Comparison of ENCODE assay signal across 8 cellular contexts in the genomic region with DNA sequence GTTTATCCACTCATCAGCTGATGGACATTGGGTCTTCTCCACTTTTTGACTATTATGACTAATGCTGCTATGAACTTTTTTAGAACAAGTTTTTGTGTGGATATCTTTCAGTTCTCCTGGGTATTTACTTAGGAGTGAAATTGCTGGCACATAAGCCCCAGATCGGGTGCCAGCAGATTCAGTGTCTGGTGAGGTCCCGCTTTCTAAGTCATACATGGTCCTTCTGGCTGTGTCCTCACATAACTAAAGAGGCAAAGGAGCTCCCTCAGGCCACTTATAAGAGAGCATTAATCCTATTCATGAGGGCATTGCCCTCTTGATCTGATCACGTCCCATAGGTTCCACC. TPM values are rescaled to one million over a fixed set of nuclear protein-coding genes. Genes with fewer than 3 reads are reported as not detected.
DNase-seq lines count a peak whose midpoint lies in the region; ATAC-seq and TF ChIP-seq lines count a peak whose summit lies in the region.

No MANE protein-coding gene starts in this region.

- H3K4me1 ChIP-seq in left lung (peaks cover 8 to 11% of the 10 kb centered on the region in 2 donors), transverse colon (peaks cover 5 to 14% (median 8%) of the 10 kb centered on the region in 4 donors)

- H3K27ac ChIP-seq in left lung (peak overlapping the region; percentile 81 to 83), transverse colon (peak overlapping the region; percentile 77 to 86 (median 85))

- in situ Hi-C loops in transverse colon (cut with MboI; ENCODE audit: low pct_ligation_motif_present in 1 of 4, low pct_unique_long_range_greater_than_20kb in 1 of 4, low sequenced_read_pairs in 3 of 4): no loop called here

- no peak for ATAC-seq in activated T-cell treated with anti-CD3 and anti-CD28 coated beads, Interleukin-2, amount 50 U/mL, for 72 hours (replicated peaks in 1 of 2)
- ATAC-seq in activated naive CD4-positive, alpha-beta T cell treated with anti-CD3 and anti-CD28 coated beads, Interleukin-2, amount 50 U/mL, for 72 hours: no peak
- ATAC-seq in left lung (no peak), HG03342 (IDR thresholded peaks at IDR 0.05; ENCODE audit: unreplicated experiment) (no peak), GM18868 (IDR thresholded peaks at IDR 0.05; ENCODE audit: unreplicated experiment) (no peak)

- H3K36me3 ChIP-seq in left lung: peaks cover 0 to 29% of the 10 kb centered on the region in 2 donors
- peaks cover 0 to 28% (median 14%) of the 10 kb centered on the region in 4 donors for H3K36me3 ChIP-seq in transverse colon

- no peak for TF ChIP-seq POLR2A in transverse colon (IDR thresholded peaks at IDR 0.05)

- peaks cover 13 to 28% of the 10 kb centered on the region in 2 donors for H3K9me3 Mint-ChIP-seq in activated T-cell treated with anti-CD3 and anti-CD28 coated beads, Interleukin-2, amount 50 U/mL, for 72 hours
- peaks cover 24 to 42% of the 10 kb centered on the region in 2 donors for H3K9me3 Mint-ChIP-seq in activated naive CD4-positive, alpha-beta T cell treated with anti-CD3 and anti-CD28 coated beads, Interleukin-2, amount 50 U/mL, for 72 hours

- H3K27me3 ChIP-seq in left lung: no peaks in the 10 kb centered on the region
- H3K27me3 ChIP-seq in transverse colon: no peaks in the 10 kb centered on the region

- peak overlapping the region; percentile 99 for H3K27ac Mint-ChIP-seq in activated T-cell treated with anti-CD3 and anti-CD28 coated beads, Interleukin-2, amount 50 U/mL, for 72 hours
- H3K27ac Mint-ChIP-seq in activated naive CD4-positive, alpha-beta T cell treated with anti-CD3 and anti-CD28 coated beads, Interleukin-2, amount 50 U/mL, for 72 hours: peak overlapping the region; percentile 36 to 98

- H3K9me3 ChIP-seq in left lung: peaks cover 0 to 76% of the 10 kb centered on the region in 2 donors
- peaks cover 35% of the 10 kb centered on the region in 2 donors for H3K9me3 ChIP-seq in transverse colon

- 62% methylated on average over 3 of the region's 3 CpGs; no CpG with 5 or more reads in 1 of the 2 donors for WGBS in transverse colon (ENCODE audit: low coverage in 1 of 2), 2 donors

- peaks cover 32% of the 10 kb centered on the region for H3K4me1 Mint-ChIP-seq in activated T-cell treated with anti-CD3 and anti-CD28 coated beads, Interleukin-2, amount 50 U/mL, for 72 hours (ENCODE audit: low read depth)

- no peaks in the 10 kb centered on the region for H3K27me3 Mint-ChIP-seq in activated T-cell treated with anti-CD3 and anti-CD28 coated beads, Interleukin-2, amount 50 U/mL, for 72 hours (ENCODE audit: low read depth)

- intact Hi-C loops in left lung (cut with DNase I): no loop called here
- intact Hi-C loops in transverse colon (cut with DNase I; ENCODE audit: low total_unique reads): loop anchor here (10.0 kb wide), 1 partner anchor 59 kb away; no protein-coding TSS in a partner anchor

- TF ChIP-seq EP300 in transverse colon (IDR thresholded peaks at IDR 0.05; ENCODE audit: low read depth): no peak

- no peak for DNase-seq in activated T-cell treated with anti-CD3 and anti-CD28 coated beads, Interleukin-2, amount 50 U/mL, for 72 hours
- no peak for DNase-seq in activated T-cell treated with anti-CD3 and anti-CD28 coated beads for 4 hours
- DNase-seq in activated naive CD4-positive, alpha-beta T cell treated with anti-CD3 and anti-CD28 coated beads, Interleukin-2, amount 50 U/mL, for 72 hours (ENCODE audit: low spot score in 2 of 2): no peak
- DNase-seq in left lung: no peak
- DNase-seq in transverse colon: no peak
- DNase-seq in SKM-1 (lab: John Stamatoyannopoulos, UW; ENCODE audit: unreplicated experiment): no peak

- TF ChIP-seq CTCF in left lung (IDR thresholded peaks at IDR 0.05): no peak
- TF ChIP-seq CTCF in transverse colon (IDR thresholded peaks at IDR 0.05): no peak

- peaks cover 25 to 46% of the 10 kb centered on the region in 2 donors for H3K36me3 Mint-ChIP-seq in activated T-cell treated with anti-CD3 and anti-CD28 coated beads, Interleukin-2, amount 50 U/mL, for 72 hours (ENCODE audit: insufficient read depth in 2 of 2)
- H3K36me3 Mint-ChIP-seq in activated naive CD4-positive, alpha-beta T cell treated with anti-CD3 and anti-CD28 coated beads, Interleukin-2, amount 50 U/mL, for 72 hours: peaks cover 42 to 60% of the 10 kb centered on the region in 2 donors

- peak overlapping the region; percentile 93 to 99 for H3K4me3 Mint-ChIP-seq in activated T-cell treated with anti-CD3 and anti-CD28 coated beads, Interleukin-2, amount 50 U/mL, for 72 hours

- H3K4me3 ChIP-seq in left lung: peak overlapping the region; percentile 58 to 76
- peak overlapping the region in 3 of 4 donors; percentile 60 to 84 (median 81) for H3K4me3 ChIP-seq in transverse colon

RNA-seq across cellular contexts. Expression of gene ZNF226, which starts 0.6 kb away (rescaled TPM):
- 10 to 100 TPM; 15.3 to 16.3 TPM for total RNA-seq in activated T-cell treated with anti-CD3 and anti-CD28 coated beads, Interleukin-2, amount 50 U/mL, for 72 hours
- total RNA-seq in activated naive CD4-positive, alpha-beta T cell treated with anti-CD3 and anti-CD28 coated beads, Interleukin-2, amount 50 U/mL, for 72 hours: 10 to 100 TPM; 12.2 to 14.6 TPM
- total RNA-seq in left lung (10 to 100 TPM; 14.5 to 20.6 TPM), transverse colon (10 to 100 TPM in 3 of 4 donors, 1 to 10 TPM in 1; 4.1 to 27.1 (median 23.9) TPM)

RNA-seq across cellular contexts. Expression of gene ZNF234, which starts 22.9 kb away (rescaled TPM):
- total RNA-seq in activated T-cell treated with anti-CD3 and anti-CD28 coated beads, Interleukin-2, amount 50 U/mL, for 72 hours: 1 to 10 TPM; 6.2 to 8.5 TPM
- 10 to 100 TPM in 1 of 2 donors, 1 to 10 TPM in 1; 9.3 to 10.8 TPM for total RNA-seq in activated naive CD4-positive, alpha-beta T cell treated with anti-CD3 and anti-CD28 coated beads, Interleukin-2, amount 50 U/mL, for 72 hours
- total RNA-seq in left lung (10 to 100 TPM; 11.2 to 13.0 TPM), transverse colon (10 to 100 TPM in 2 of 4 donors, 1 to 10 TPM in 1, not detected in 1; 4.6 to 12.4 (median 10.1) TPM)

RNA-seq across cellular contexts. Expression of gene ZNF227, which starts 48.0 kb away (rescaled TPM):
- total RNA-seq in activated T-cell treated with anti-CD3 and anti-CD28 coated beads, Interleukin-2, amount 50 U/mL, for 72 hours: 10 to 100 TPM; 31.5 to 36.6 TPM
- 10 to 100 TPM; 20.2 TPM for total RNA-seq in activated naive CD4-positive, alpha-beta T cell treated with anti-CD3 and anti-CD28 coated beads, Interleukin-2, amount 50 U/mL, for 72 hours
- total RNA-seq in left lung: 10 to 100 TPM; 13.3 to 13.8 TPM
- 10 to 100 TPM in 2 of 4 donors, 1 to 10 TPM in 2; 2.4 to 12.4 (median 10.5) TPM for total RNA-seq in transverse colon

RNA-seq across cellular contexts. Expression of gene ZNF225, which starts 51.1 kb away (rescaled TPM):
- total RNA-seq in activated T-cell treated with anti-CD3 and anti-CD28 coated beads, Interleukin-2, amount 50 U/mL, for 72 hours: 1 to 10 TPM; 1.9 to 3.0 TPM
- 1 to 10 TPM in 1 of 2 donors, under 1 TPM in 1; 0.96 to 2.7 TPM for total RNA-seq in activated naive CD4-positive, alpha-beta T cell treated with anti-CD3 and anti-CD28 coated beads, Interleukin-2, amount 50 U/mL, for 72 hours
- total RNA-seq in left lung (1 to 10 TPM; 4.5 to 5.4 TPM), transverse colon (10 to 100 TPM in 1 of 4 donors, 1 to 10 TPM in 2, not detected in 1; 3.0 to 26.9 (median 5.1) TPM)
